In genomic region chr1:143971924-143972700, GRCh38 we compare ENCODE assay signal across 9 cellular contexts. TPM values are rescaled to one million over a fixed set of nuclear protein-coding genes. Genes with fewer than 3 reads are reported as not detected.
A peak's percentile ranks its signal among the peaks of the same experiment; 100 is the strongest.
DNase-seq lines count a peak whose midpoint lies in the region; ATAC-seq and TF ChIP-seq lines count a peak whose summit lies in the region.
"Not testable (repeated sequence)": the region's sequence is repeated elsewhere in the genome, so short reads cannot be mapped to it uniquely, and the experiment has no call there.
"Had no signal": no experiment of that assay in that cellular context is flagged by ENCODE, and none has a peak within 500 bp of the region (broad histone marks: within the 10 kb centered on the region; RNA-seq: fewer than 3 reads in every experiment).

TSS of gene FAM72C (minus strand) at chr1:143971986. CDS start at chr1:143971141, 845 bp downstream.

- RAD21 ChIA-PET in HCT116 (lab: Charles Lee; ENCODE audit: low non-redundant PET in 1 of 2, low total read pairs in 2 of 2, uncharacterized antibody in 2 of 2, unreplicated experiment in 2 of 2): not testable (repeated sequence)

- not testable (repeated sequence) for DNase-seq in HCT116 (ENCODE audit: low read depth, low spot score); activated CD4-positive, alpha-beta memory T cell treated with anti-CD3 and anti-CD28 coated beads, Interleukin-2, amount 10 ng/mL, durations not matched to agents 7 days and 5 days; heart left ventricle; gastrocnemius medialis

- H3K4me3 ChIP-seq in HCT116 (replicated peaks in 1 of 2; ENCODE audit: low read depth in 1 of 2, low read length in 2 of 2); heart left ventricle; gastrocnemius medialis: not testable (repeated sequence)

- not testable (repeated sequence) for H3K36me3 ChIP-seq in HCT116 (ENCODE audit: control insufficient read depth in 1 of 2, insufficient read depth in 2 of 2, low read length in 2 of 2); heart left ventricle; gastrocnemius medialis

- not testable (repeated sequence) for H4K20me1 ChIP-seq in HCT116 (ENCODE audit: insufficient read depth)

- not testable (repeated sequence) for H3K9ac ChIP-seq in HCT116 (ENCODE audit: low read length)

- not testable (repeated sequence) for H3K36me3 Mint-ChIP-seq in activated CD4-positive, alpha-beta memory T cell treated with anti-CD3 and anti-CD28 coated beads, Interleukin-2, amount 10 ng/mL, durations not matched to agents 7 days and 5 days (ENCODE audit: low read depth)

- not testable (repeated sequence) for TF ChIP-seq CTCF in HCT116 (IDR thresholded peaks at IDR 0.05 in 2 of 3, conservative IDR thresholded peaks at IDR 0.05 in 1 of 3; ENCODE audit: borderline replicate concordance in 1 of 3, insufficient read depth in 1 of 3, low read depth in 2 of 3, low read length in 2 of 3); heart left ventricle (IDR thresholded peaks at IDR 0.05); gastrocnemius medialis (IDR thresholded peaks at IDR 0.05 in 4 of 5, conservative IDR thresholded peaks at IDR 0.05 in 1 of 5)

- not testable (repeated sequence) for H3K27me3 Mint-ChIP-seq in activated CD4-positive, alpha-beta memory T cell treated with anti-CD3 and anti-CD28 coated beads, Interleukin-2, amount 10 ng/mL, durations not matched to agents 7 days and 5 days

- in situ Hi-C loops in gastrocnemius medialis (cut with MboI; ENCODE audit: low sequenced_read_pairs in 4 of 4): not testable (repeated sequence)

- CTCF ChIA-PET in HCT116 (lab: Charles Lee); activated CD4-positive, alpha-beta memory T cell treated with anti-CD3 and anti-CD28 coated beads, Interleukin-2, amount 10 ng/mL, durations not matched to agents 7 days and 5 days (lab: Charles Lee): not testable (repeated sequence)

- BruUV-seq in HCT116 (replicated peaks; lab: Mats Ljungman, UMichigan): not testable (repeated sequence)

- H3K4me2 ChIP-seq in HCT116 (ENCODE audit: low read length): not testable (repeated sequence)

- not testable (repeated sequence) for H3K9me3 Mint-ChIP-seq in activated CD4-positive, alpha-beta memory T cell treated with anti-CD3 and anti-CD28 coated beads, Interleukin-2, amount 10 ng/mL, durations not matched to agents 7 days and 5 days

- not testable (repeated sequence) for H3K27ac Mint-ChIP-seq in activated CD4-positive, alpha-beta memory T cell treated with anti-CD3 and anti-CD28 coated beads, Interleukin-2, amount 10 ng/mL, durations not matched to agents 7 days and 5 days

- H3K79me2 ChIP-seq in HCT116 (ENCODE audit: insufficient read depth, low read length): not testable (repeated sequence)

- not testable (repeated sequence) for TF ChIP-seq RAD21 in HCT116 (IDR thresholded peaks at IDR 0.05; ENCODE audit: low read depth)

- not testable (repeated sequence) for H3K4me3 Mint-ChIP-seq in activated CD4-positive, alpha-beta memory T cell treated with anti-CD3 and anti-CD28 coated beads, Interleukin-2, amount 10 ng/mL, durations not matched to agents 7 days and 5 days

- not testable (repeated sequence) for H3K4me1 ChIP-seq in HCT116 (ENCODE audit: control insufficient read depth in 1 of 2, insufficient read depth in 2 of 2, low read length in 2 of 2); heart left ventricle; gastrocnemius medialis

- not testable (repeated sequence) for H3K27ac ChIP-seq in HCT116 (ENCODE audit: low read depth, low read length); heart left ventricle; gastrocnemius medialis

- not testable (repeated sequence) for H3K9me2 ChIP-seq in HCT116 (ENCODE audit: insufficient read depth)

- WGBS in heart left ventricle, 4 donors: no CpG with 5 or more reads among the region's 48 CpGs

- TF ChIP-seq POLR2A in GM18505 (IDR thresholded peaks at IDR 0.05; ENCODE audit: borderline replicate concordance, extremely low read depth, insufficient read depth, insufficient read length); HCT116 (IDR thresholded peaks at IDR 0.05; ENCODE audit: borderline replicate concordance, extremely low read depth, insufficient read depth, insufficient read length); heart left ventricle (IDR thresholded peaks at IDR 0.05); gastrocnemius medialis (IDR thresholded peaks at IDR 0.05): not testable (repeated sequence)

- H3K4me1 Mint-ChIP-seq in activated CD4-positive, alpha-beta memory T cell treated with anti-CD3 and anti-CD28 coated beads, Interleukin-2, amount 10 ng/mL, durations not matched to agents 7 days and 5 days: not testable (repeated sequence)

- H3K9me3 ChIP-seq in HCT116 (ENCODE audit: control insufficient read depth in 1 of 2, insufficient read depth in 1 of 2, low read depth in 1 of 2, low read length in 2 of 2); heart left ventricle; gastrocnemius medialis: not testable (repeated sequence)

- H2AFZ ChIP-seq in HCT116 (ENCODE audit: low read depth, low read length, poor library complexity, severe bottlenecking): not testable (repeated sequence)

- H3K27me3 ChIP-seq in HCT116 (ENCODE audit: insufficient read depth, low read length); heart left ventricle; gastrocnemius medialis: not testable (repeated sequence)

- POLR2A ChIA-PET in HCT116 (lab: Charles Lee); activated CD4-positive, alpha-beta memory T cell treated with anti-CD3 and anti-CD28 coated beads, Interleukin-2, amount 10 ng/mL, durations not matched to agents 7 days and 5 days (lab: Charles Lee): not testable (repeated sequence)

- peak; percentile 77 for ATAC-seq in GM18505 (IDR thresholded peaks at IDR 0.05; ENCODE audit: unreplicated experiment)
- ATAC-seq in GM19438 (IDR thresholded peaks at IDR 0.05; ENCODE audit: low read depth, unreplicated experiment): peak; percentile 76
- peak; percentile 79 for ATAC-seq in HCT116
- peak; percentile 85 for ATAC-seq in HG03064 (IDR thresholded peaks at IDR 0.05; ENCODE audit: low read depth, unreplicated experiment)
- peak; percentile 83 for ATAC-seq in HG03565 (IDR thresholded peaks at IDR 0.05; ENCODE audit: unreplicated experiment)
- peak; percentile 91 to 94 (median 92) for ATAC-seq in heart left ventricle
- peak; percentile 91 to 92 for ATAC-seq in gastrocnemius medialis

- intact Hi-C loops in HCT116 (cut with micrococcal nuclease); heart left ventricle (cut with DNase I); gastrocnemius medialis (cut with DNase I; ENCODE audit: low total_unique reads): not testable (repeated sequence)

RNA-seq across cellular contexts. Expression of gene FAM72C, which starts in this region (rescaled TPM):
- 9.5 TPM for total RNA-seq in HCT116 (2021; ENCODE audit: unreplicated experiment)
- 5.7 and 7.6 TPM in 2 replicates for polyA plus RNA-seq in HCT116 (2012)
- 10 to 100 TPM; 19.8 to 21.0 TPM for total RNA-seq in activated CD4-positive, alpha-beta memory T cell treated with anti-CD3 and anti-CD28 coated beads, Interleukin-2, amount 10 ng/mL, durations not matched to agents 7 days and 5 days
- under 1 TPM in 4 of 9 donors, not detected in 5; 0.15 to 0.75 (median 0.34) TPM for total RNA-seq in heart left ventricle
- under 1 TPM; 0.08 to 0.10 TPM for polyA plus RNA-seq in heart left ventricle
- under 1 TPM in 1 of 4 donors, not detected in 3; 0.61 TPM for total RNA-seq in gastrocnemius medialis
- total RNA-seq: HT-29 had no signal

Comparison
In these comparisons a context has a peak if more than half of its experiments do, and no peak if none do; other contexts are left out.
1. Peak in ATAC-seq in heart left ventricle; RNA of the gene not detected or under 1 TPM.
2. Peak in ATAC-seq in gastrocnemius medialis; RNA of the gene not detected or under 1 TPM.